8 cellular contexts compared by ENCODE assay signal in the genomic region with DNA sequence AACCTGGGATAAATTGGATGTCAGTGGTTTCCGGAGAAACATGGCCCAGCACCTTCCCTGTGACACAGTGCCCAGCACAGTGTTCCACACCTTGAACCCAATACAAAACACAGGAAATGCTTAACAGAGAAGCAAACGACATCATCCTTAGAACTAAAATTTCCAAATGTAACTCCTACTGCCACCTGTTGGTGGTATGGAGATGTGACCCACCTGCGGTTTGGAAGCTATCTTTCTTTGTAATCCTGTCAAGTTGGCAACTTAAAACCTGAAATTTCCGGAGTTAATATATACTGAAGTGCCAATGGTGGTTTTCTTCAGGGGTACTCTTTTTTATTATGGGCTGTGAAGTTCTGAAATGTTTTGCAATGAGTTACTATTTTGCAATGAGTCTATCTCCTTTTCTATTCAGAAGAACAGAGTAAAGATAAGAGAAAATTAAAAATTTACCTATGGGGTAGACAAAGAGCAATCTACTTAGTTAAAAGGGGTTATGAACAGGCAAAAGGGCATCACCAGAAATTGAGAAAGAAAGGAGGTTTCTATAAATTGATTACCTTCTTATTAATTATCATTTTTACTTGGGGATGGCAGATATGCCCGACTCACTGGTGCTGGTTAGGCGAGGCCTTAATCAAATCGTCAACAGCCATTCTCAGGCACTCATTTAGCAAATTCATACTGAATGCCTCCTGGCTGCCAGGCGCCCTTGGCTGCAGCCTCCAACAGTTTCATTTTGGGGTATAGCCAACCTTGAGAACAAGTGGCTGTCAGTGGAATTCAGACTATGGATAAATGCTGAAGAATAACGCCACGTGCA.
DNase-seq lines count a peak whose midpoint lies in the region; ATAC-seq, FAIRE-seq and TF ChIP-seq lines count a peak whose summit lies in the region.

No MANE protein-coding gene starts in this region.

- no peak overlapping the region for H3K27ac ChIP-seq in endodermal cell (ENCODE audit: low read depth, low read length)
- no peak overlapping the region for H3K27ac ChIP-seq in psoas muscle

- no peak overlapping the region for H3K27ac Mint-ChIP-seq in endodermal cell

- H3K27me3 Mint-ChIP-seq in endodermal cell (ENCODE audit: insufficient read depth), result peaks cover 2% of the 10 kb centered on the region

- ATAC-seq in psoas muscle (no peak), GM21717 (IDR thresholded peaks at IDR 0.05; ENCODE audit: unreplicated experiment) (no peak), GM18873 (IDR thresholded peaks at IDR 0.05; ENCODE audit: low FRiP score, unreplicated experiment) (no peak), HG02763 (IDR thresholded peaks at IDR 0.05; ENCODE audit: unreplicated experiment) (no peak)

- H3K4me3 Mint-ChIP-seq in endodermal cell, result no peak overlapping the region

- H3K9me3 Mint-ChIP-seq in endodermal cell, result no peaks in the 10 kb centered on the region

- H3K9ac ChIP-seq in endodermal cell (ENCODE audit: extremely low read depth, low read length, poor library complexity, severe bottlenecking), result no peak overlapping the region

- no peaks in the 10 kb centered on the region for H3K4me1 ChIP-seq in endodermal cell (ENCODE audit: control insufficient read depth, insufficient read depth, low read length)
- no peaks in the 10 kb centered on the region for H3K4me1 ChIP-seq in psoas muscle

- peak; percentile 9 for FAIRE-seq in A204.1 (lab: Jason Lieb, UNC)

- DNase-seq in GM12865 (ENCODE audit: low read depth), result peak; percentile 39
- DNase-seq in NCI-H524 (lab: John Stamatoyannopoulos, UW), result peak; percentile 40 to 63
- peak; percentile 62 for DNase-seq in endodermal cell
- DNase-seq in psoas muscle, result no peak

- H3K36me3 Mint-ChIP-seq in endodermal cell (ENCODE audit: low read depth), result no peaks in the 10 kb centered on the region

- no peaks in the 10 kb centered on the region for H3K4me1 Mint-ChIP-seq in endodermal cell

- no peak overlapping the region for H3K4me3 ChIP-seq in GM12865 (ENCODE audit: low read depth, low read length)
- H3K4me3 ChIP-seq in endodermal cell (ENCODE audit: low read length), result no peak overlapping the region
- no peak overlapping the region for H3K4me3 ChIP-seq in psoas muscle

- WGBS in endodermal cell (ENCODE audit: insufficient coverage in 1 of 2, insufficient read length in 1 of 2), 2 experiments, result 65 to 80% methylated on average over 8 to 10 of the region's 10 CpGs
- WGBS in psoas muscle, 3 donors, result 30 to 37% (median 31%) methylated on average over 10 of the region's 10 CpGs

- H3K9me3 ChIP-seq in endodermal cell (ENCODE audit: control insufficient read depth, low read length), result no peaks in the 10 kb centered on the region
- no peaks in the 10 kb centered on the region for H3K9me3 ChIP-seq in psoas muscle

- peak; percentile 58 for TF ChIP-seq CTCF in GM12865 (IDR thresholded peaks at IDR 0.05; ENCODE audit: insufficient read depth, low read depth, low read length, missing control alignments)
- TF ChIP-seq CTCF in endodermal cell (conservative IDR thresholded peaks at IDR 0.05), result peak; percentile 86
- TF ChIP-seq CTCF in psoas muscle (IDR thresholded peaks at IDR 0.05), result peak; percentile 58

- H3K36me3 ChIP-seq in endodermal cell (ENCODE audit: control insufficient read depth, insufficient read depth, low read length) (no peaks in the 10 kb centered on the region), psoas muscle (ENCODE audit: insufficient read depth in 1 of 2, low read depth in 1 of 2) (no peaks in the 10 kb centered on the region)

- intact Hi-C loops in psoas muscle (cut with DNase I), result loop anchor here in 1 of 2 donors (5.0 kb wide), 1 partner anchor 329 kb away; no protein-coding TSS in a partner anchor

- no peaks in the 10 kb centered on the region for H3K27me3 ChIP-seq in endodermal cell (ENCODE audit: control insufficient read depth, insufficient read depth, low read length, poor library complexity, severe bottlenecking)
- no peaks in the 10 kb centered on the region for H3K27me3 ChIP-seq in psoas muscle (ENCODE audit: insufficient read depth in 3 of 3, low read length in 2 of 3)

Comparison
In these comparisons a context has a peak if more than half of its experiments do, and no peak if none do; other contexts are left out.
1. DNase-seq: peak in GM12865 (single experiment), NCI-H524 (2 of 2) and endodermal cell (single experiment); none in psoas muscle (0 of 2).
2. Peak in every context shown above with its lines, with median percentiles within 50 percentile points of each other: CTCF ChIP-seq.